Comparison of ENCODE assay signal across 13 cellular contexts in the genomic region with DNA sequence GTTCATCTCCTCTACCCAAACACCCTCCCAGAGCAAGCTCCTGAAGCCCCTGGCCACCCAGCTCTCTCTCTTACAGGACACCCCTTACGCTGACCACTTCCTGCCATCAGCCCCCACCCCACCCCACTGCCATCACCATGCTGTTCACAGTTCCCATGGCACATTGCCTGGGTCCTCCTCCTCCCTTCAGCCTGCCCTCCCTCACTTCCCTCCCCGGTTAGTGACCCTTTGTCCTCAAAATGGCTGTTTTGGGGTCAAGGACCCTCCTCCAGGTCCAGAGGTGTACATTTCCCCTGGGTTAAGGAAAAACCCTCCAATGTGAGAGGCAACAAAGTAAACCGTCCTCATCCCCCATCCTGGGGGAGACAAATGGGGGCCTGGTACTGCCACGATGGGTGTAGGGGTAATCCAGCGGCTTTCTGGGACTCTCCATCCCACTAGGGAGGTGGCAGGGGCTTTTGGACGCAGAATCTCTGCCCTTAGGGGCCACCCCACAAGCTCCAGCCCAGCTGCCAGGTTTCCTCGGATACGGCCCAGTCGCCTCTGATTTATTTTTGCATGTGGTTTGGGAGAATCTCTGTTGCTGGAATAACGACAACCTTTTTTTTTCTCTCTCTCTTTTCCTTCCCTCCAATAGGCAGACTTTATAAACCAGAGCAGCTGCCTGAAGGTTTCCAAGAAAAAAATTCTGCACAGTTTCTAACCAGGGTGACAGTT. TPM values are rescaled to one million over a fixed set of nuclear protein-coding genes. Genes with fewer than 3 reads are reported as not detected.
A peak's percentile ranks its signal among the peaks of the same experiment; 100 is the strongest.
DNase-seq lines count a peak whose midpoint lies in the region; ATAC-seq and TF ChIP-seq lines count a peak whose summit lies in the region.
"Had no signal": no experiment of that assay in that cellular context is flagged by ENCODE, and none has a peak within 500 bp of the region (broad histone marks: within the 10 kb centered on the region; RNA-seq: fewer than 3 reads in every experiment).

No MANE protein-coding gene starts in this region.

- H3K36me3 ChIP-seq in HCT116 (ENCODE audit: control insufficient read depth in 1 of 2, insufficient read depth in 2 of 2, low read length in 2 of 2) (no peaks in the 10 kb centered on the region), mesenchymal stem cell (ENCODE audit: control insufficient read depth in 1 of 2, insufficient read depth in 2 of 2, low read depth in 1 of 2, low read length in 2 of 2) (peaks cover 0 to 3% of the 10 kb centered on the region in 2 experiments)
- H3K36me3 ChIP-seq: vagina had no signal

- no peak for DNase-seq in HCT116 (ENCODE audit: low read depth, low spot score)
- DNase-seq in dorsolateral prefrontal cortex = peak in 1 of 10 donors; percentile 44
- peak; percentile 60 for DNase-seq in mesenchymal stem cell
- DNase-seq in superior temporal gyrus (ENCODE audit: extremely low spot score) = peak; percentile 59
- DNase-seq in HPDE6-E6E7 (ENCODE audit: extremely low spot score) = no peak
- DNase-seq in activated CD4-positive, alpha-beta T cell treated with anti-CD3 and anti-CD28 coated beads for 1 hour = no peak
- DNase-seq: CD8-positive, alpha-beta T cell; NCI-H1436; retina; stimulated activated CD4-positive, alpha-beta T cell treated with anti-CD3 and anti-CD28 coated beads, Interleukin-4, amount 100 ng/mL, for 1 hour had no signal

- H3K27me3 ChIP-seq in HCT116 (ENCODE audit: insufficient read depth, low read length) (no peaks in the 10 kb centered on the region), dorsolateral prefrontal cortex (no peaks in the 10 kb centered on the region), mesenchymal stem cell (ENCODE audit: control insufficient read depth in 1 of 2, insufficient read depth in 1 of 2, low read length in 2 of 2) (no peaks in the 10 kb centered on the region)
- H3K27me3 ChIP-seq: vagina had no signal

- peak overlapping the region; percentile 97 for H2BK15ac ChIP-seq in mesenchymal stem cell (ENCODE audit: low read depth, poor library complexity, severe bottlenecking)

- H4K20me1 ChIP-seq in HCT116 (ENCODE audit: insufficient read depth) = no peaks in the 10 kb centered on the region

- H3K4me1 ChIP-seq in HCT116 (ENCODE audit: control insufficient read depth in 1 of 2, insufficient read depth in 2 of 2, low read length in 2 of 2) = peaks cover 62 to 75% of the 10 kb centered on the region in 2 experiments
- peaks cover 54% of the 10 kb centered on the region for H3K4me1 ChIP-seq in mesenchymal stem cell (ENCODE audit: control insufficient read depth, insufficient read depth, low read depth, low read length)

- H3K23ac ChIP-seq in mesenchymal stem cell (ENCODE audit: low read length in 2 of 2) = no peak overlapping the region

- H2BK5ac ChIP-seq in mesenchymal stem cell (ENCODE audit: low read depth, low read length, poor library complexity, severe bottlenecking) = no peak overlapping the region

- H2AK5ac ChIP-seq in mesenchymal stem cell (ENCODE audit: low read length, severe bottlenecking) = peak overlapping the region; percentile 78

- no peak for TF ChIP-seq RAD21 in HCT116 (IDR thresholded peaks at IDR 0.05; ENCODE audit: low read depth)

- ATAC-seq in HCT116 (no peak), HG02571 (IDR thresholded peaks at IDR 0.05; ENCODE audit: unreplicated experiment) (no peak)
- ATAC-seq: CD8-positive, alpha-beta T cell; mucosa of descending colon had no signal

- CTCF ChIA-PET in HCT116 (lab: Charles Lee) = no interaction called here

- H3K9me3 ChIP-seq in HCT116 (ENCODE audit: control insufficient read depth in 1 of 2, insufficient read depth in 1 of 2, low read depth in 1 of 2, low read length in 2 of 2) (no peaks in the 10 kb centered on the region), mesenchymal stem cell (ENCODE audit: control insufficient read depth, low read length) (no peaks in the 10 kb centered on the region)
- H3K9me3 ChIP-seq: mucosa of descending colon, vagina had no signal

- BruUV-seq in HCT116 (replicated peaks; lab: Mats Ljungman, UMichigan) = no TSS peak

- H2BK12ac ChIP-seq in mesenchymal stem cell (ENCODE audit: low read length in 2 of 2) = peak overlapping the region; percentile 94 to 96

- peak overlapping the region; percentile 65 for H2BK120ac ChIP-seq in mesenchymal stem cell (ENCODE audit: low read depth, low read length)

- peak overlapping the region; percentile 26 to 59 for H3K4ac ChIP-seq in mesenchymal stem cell (ENCODE audit: low read depth in 1 of 2, low read length in 2 of 2)

- no peak overlapping the region for H3K4me3 ChIP-seq in HCT116 (replicated peaks in 1 of 2; ENCODE audit: low read depth in 1 of 2, low read length in 2 of 2)
- peak overlapping the region in 1 of 59 donors; percentile 12 for H3K4me3 ChIP-seq in dorsolateral prefrontal cortex
- no peak overlapping the region for H3K4me3 ChIP-seq in mesenchymal stem cell (ENCODE audit: insufficient read depth in 1 of 2, low read depth in 1 of 2, low read length in 2 of 2)
- H3K4me3 ChIP-seq: mucosa of descending colon, vagina had no signal

- no peak for TF ChIP-seq POLR2A in HCT116 (IDR thresholded peaks at IDR 0.05; ENCODE audit: borderline replicate concordance, extremely low read depth, insufficient read depth, insufficient read length)

- H3K4me2 ChIP-seq in HCT116 (ENCODE audit: low read length) (peak overlapping the region; percentile 61), mesenchymal stem cell (ENCODE audit: low read length, poor library complexity, severe bottlenecking) (no peak overlapping the region)

- WGBS in mesenchymal stem cell = 85% methylated on average over 5 of the region's 10 CpGs

- RAD21 ChIA-PET in HCT116 (lab: Charles Lee; ENCODE audit: low non-redundant PET in 1 of 2, low total read pairs in 2 of 2, uncharacterized antibody in 2 of 2, unreplicated experiment in 2 of 2) = no interaction called here

- H3K9me2 ChIP-seq in HCT116 (ENCODE audit: insufficient read depth) = no peaks in the 10 kb centered on the region

- H3K9ac ChIP-seq in HCT116 (ENCODE audit: low read length) (no peak overlapping the region), mesenchymal stem cell (ENCODE audit: low read length) (peak overlapping the region; percentile 30)

- no peaks in the 10 kb centered on the region for H3K79me2 ChIP-seq in HCT116 (ENCODE audit: insufficient read depth, low read length)

- H3K14ac ChIP-seq in mesenchymal stem cell (ENCODE audit: low read length in 2 of 2) = peak overlapping the region in 1 of 2 experiments; percentile 53

- POLR2A ChIA-PET in HCT116 (lab: Charles Lee) = no interaction called here

- H4K8ac ChIP-seq in mesenchymal stem cell (ENCODE audit: low read length) = no peak overlapping the region

- H3K27ac ChIP-seq in HCT116 (ENCODE audit: low read depth, low read length) (no peak overlapping the region; the same call in 1 of the 2 replicates), dorsolateral prefrontal cortex (peak overlapping the region in 57 of 59 donors; percentile 8 to 99 (median 96)), mesenchymal stem cell (ENCODE audit: low read length, poor library complexity, severe bottlenecking) (no peak overlapping the region)
- H3K27ac ChIP-seq: vagina had no signal

- peak overlapping the region; percentile 44 to 87 for H3K18ac ChIP-seq in mesenchymal stem cell (ENCODE audit: low read depth in 1 of 2, low read length in 2 of 2)

- H4K91ac ChIP-seq in mesenchymal stem cell (ENCODE audit: low read length) = peak overlapping the region; percentile 60

- peaks cover 6% of the 10 kb centered on the region for H3K79me1 ChIP-seq in mesenchymal stem cell (replicated peaks; ENCODE audit: low read length, poor library complexity, severe bottlenecking)

- TF ChIP-seq CTCF in HCT116 (IDR thresholded peaks at IDR 0.05 in 2 of 3, conservative IDR thresholded peaks at IDR 0.05 in 1 of 3; ENCODE audit: borderline replicate concordance in 1 of 3, insufficient read depth in 1 of 3, low read depth in 2 of 3, low read length in 2 of 3) = no peak
- no peak for TF ChIP-seq CTCF in dorsolateral prefrontal cortex (IDR thresholded peaks at IDR 0.05 in 54 of 56, conservative IDR thresholded peaks at IDR 0.05 in 2 of 56; ENCODE audit: low read depth in 1 of 56, partially characterized antibody in 56 of 56)

- H2AFZ ChIP-seq in HCT116 (ENCODE audit: low read depth, low read length, poor library complexity, severe bottlenecking) = no peak overlapping the region
- no peak overlapping the region for H2AFZ ChIP-seq in mesenchymal stem cell (ENCODE audit: low read depth, low read length)

- intact Hi-C loops in HCT116 (cut with micrococcal nuclease) = no loop called here
- intact Hi-C loops in dorsolateral prefrontal cortex (cut with DNase I) = no loop called here

TF ChIP-seq in HCT116, 20 proteins besides CTCF, POLR2A, EP300 and RAD21 (continues in another document):
- no peak for TF ChIP-seq ELF1 (IDR thresholded peaks at IDR 0.05; ENCODE audit: borderline replicate concordance, low read depth)
- TF ChIP-seq POLR2AphosphoS5 (IDR thresholded peaks at IDR 0.05; ENCODE audit: low read depth, low read length) = no peak
- TF ChIP-seq, protein P1, sequence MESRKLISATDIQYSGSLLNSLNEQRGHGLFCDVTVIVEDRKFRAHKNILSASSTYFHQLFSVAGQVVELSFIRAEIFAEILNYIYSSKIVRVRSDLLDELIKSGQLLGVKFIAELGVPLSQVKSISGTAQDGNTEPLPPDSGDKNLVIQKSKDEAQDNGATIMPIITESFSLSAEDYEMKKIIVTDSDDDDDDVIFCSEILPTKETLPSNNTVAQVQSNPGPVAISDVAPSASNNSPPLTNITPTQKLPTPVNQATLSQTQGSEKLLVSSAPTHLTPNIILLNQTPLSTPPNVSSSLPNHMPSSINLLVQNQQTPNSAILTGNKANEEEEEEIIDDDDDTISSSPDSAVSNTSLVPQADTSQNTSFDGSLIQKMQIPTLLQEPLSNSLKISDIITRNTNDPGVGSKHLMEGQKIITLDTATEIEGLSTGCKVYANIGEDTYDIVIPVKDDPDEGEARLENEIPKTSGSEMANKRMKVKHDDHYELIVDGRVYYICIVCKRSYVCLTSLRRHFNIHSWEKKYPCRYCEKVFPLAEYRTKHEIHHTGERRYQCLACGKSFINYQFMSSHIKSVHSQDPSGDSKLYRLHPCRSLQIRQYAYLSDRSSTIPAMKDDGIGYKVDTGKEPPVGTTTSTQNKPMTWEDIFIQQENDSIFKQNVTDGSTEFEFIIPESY (IDR thresholded peaks at IDR 0.05; ENCODE audit: extremely low read depth, insufficient replicate concordance, low read length) = no peak
- TF ChIP-seq ZNF274 (IDR thresholded peaks at IDR 0.05; ENCODE audit: low read depth, low read length) = no peak
- no peak for TF ChIP-seq TCF7L2 (IDR thresholded peaks at IDR 0.05; ENCODE audit: borderline replicate concordance, extremely low read depth, insufficient read depth, insufficient read length)
- TF ChIP-seq SRF (IDR thresholded peaks at IDR 0.05; ENCODE audit: low read depth) = no peak

RNA-seq across cellular contexts. Expression of a gene that starts 8.5 kb away (rescaled TPM):
- 20.5 TPM for total RNA-seq in HCT116 (2021; ENCODE audit: unreplicated experiment)
- polyA plus RNA-seq in HCT116 (2012) = 12.3 and 14.2 TPM in 2 replicates
- total RNA-seq in dorsolateral prefrontal cortex = 100 to 1,000 TPM; 248 to 798 (median 441) TPM
- polyA plus RNA-seq in mesenchymal stem cell (2013, experiment 1 of 2) = 71.3 TPM
- polyA plus RNA-seq in mesenchymal stem cell (2013, experiment 2 of 2) = 76.6 TPM

RNA-seq across cellular contexts. Expression of a gene that starts 30.4 kb away (rescaled TPM):
- total RNA-seq in HCT116 (2021; ENCODE audit: unreplicated experiment) (24.7 TPM), dorsolateral prefrontal cortex (10 to 100 TPM; 16.4 to 29.4 (median 23.6) TPM)
- 19.2 and 21.0 TPM in 2 replicates for polyA plus RNA-seq in HCT116 (2012)
- 17.9 TPM for polyA plus RNA-seq in mesenchymal stem cell (2013, experiment 1 of 2)
- 18.4 TPM for polyA plus RNA-seq in mesenchymal stem cell (2013, experiment 2 of 2)

Comparison
In these comparisons a context has a peak if more than half of its experiments do, and no peak if none do; other contexts are left out.
1. DNase-seq: peak in mesenchymal stem cell (single experiment) and superior temporal gyrus (single experiment); none in HCT116 (single experiment), HPDE6-E6E7 (single experiment) and activated CD4-positive, alpha-beta T cell treated with anti-CD3 and anti-CD28 coated beads for 1 hour (single experiment).
2. H3K27ac ChIP-seq: peak in dorsolateral prefrontal cortex (57 of 59); none in HCT116 (single experiment) and mesenchymal stem cell (single experiment).
3. RNA of a gene that starts 8.5 kb away (total RNA-seq): 248 to 798 TPM in dorsolateral prefrontal cortex; 20.5 TPM in HCT116 (single experiment); every median in the first group is over 10 times any median in the second.